ENCODE assay signal across 21 cellular contexts in genomic region chr4:8316911-8317351, GRCh38. TPM values are rescaled to one million over a fixed set of nuclear protein-coding genes. Genes with fewer than 3 reads are reported as not detected.
A peak's percentile ranks its signal among the peaks of the same experiment; 100 is the strongest.
DNase-seq lines count a peak whose midpoint lies in the region; ATAC-seq and TF ChIP-seq lines count a peak whose summit lies in the region.
"Had no signal": no experiment of that assay in that cellular context is flagged by ENCODE, and none has a peak within 500 bp of the region (broad histone marks: within the 10 kb centered on the region; RNA-seq: fewer than 3 reads in every experiment).

No MANE protein-coding gene starts in this region.

- DNase-seq in activated CD4-positive, alpha-beta T cell treated with anti-CD3 and anti-CD28 coated beads for 1 hour = peak; percentile 2
- no peak for DNase-seq in activated CD4-positive, alpha-beta T cell treated with anti-CD3 and anti-CD28 coated beads, Interleukin-2, amount 50 U/mL, for 4 hours
- DNase-seq in activated CD8-positive, alpha-beta memory T cell treated with anti-CD3 and anti-CD28 coated beads, Interleukin-2, amount 50 U/mL, for 48 hours = peak; percentile 33
- DNase-seq in mesothelial cell of epicardium (ENCODE audit: low spot score in 2 of 2, unreplicated experiment in 2 of 2) (peak; percentile 18 to 37), suprapubic skin (ENCODE audit: low spot score in 2 of 2) (peak; percentile 57), kidney tubule cell (ENCODE audit: low spot score) (no peak)
- DNase-seq: activated CD4-positive, alpha-beta T cell treated with anti-CD3 and anti-CD28 coated beads, Interleukin-2, amount 50 U/mL, for 1 hour; cerebellar nuclear complex; DMS79; heart right ventricle; Karpas-422; NCI-H1105 treated with DMSO at 0.1 percent for 48 hours; NCI-H2171; NCI-H774; stimulated activated CD4-positive, alpha-beta T cell treated with anti-CD3 and anti-CD28 coated beads, Interleukin-4, amount 100 ng/mL, for 24 hours had no signal

- H3K27me3 ChIP-seq in suprapubic skin = no peaks in the 10 kb centered on the region
- H3K27me3 ChIP-seq: heart right ventricle had no signal

- TF ChIP-seq CTCF in mesothelial cell of epicardium (IDR thresholded peaks at IDR 0.05; ENCODE audit: unreplicated experiment) = no peak
- no peak for TF ChIP-seq CTCF in suprapubic skin (IDR thresholded peaks at IDR 0.05)

- H3K27me3 Mint-ChIP-seq in mesothelial cell of epicardium (ENCODE audit: low read depth) = no peaks in the 10 kb centered on the region

- H3K9me3 Mint-ChIP-seq in mesothelial cell of epicardium = peaks cover 23% of the 10 kb centered on the region

- TF ChIP-seq EP300 in suprapubic skin (IDR thresholded peaks at IDR 0.05) = no peak

- WGBS in suprapubic skin = 94% methylated on average over 12 of the region's 15 CpGs

- peaks cover 42% of the 10 kb centered on the region for H3K4me1 Mint-ChIP-seq in mesothelial cell of epicardium

- H3K27ac Mint-ChIP-seq in mesothelial cell of epicardium = peak overlapping the region; percentile 75
- H3K27ac Mint-ChIP-seq: CD14-positive monocyte had no signal

- H3K36me3 Mint-ChIP-seq in mesothelial cell of epicardium = peaks cover 3% of the 10 kb centered on the region
- H3K36me3 Mint-ChIP-seq: CD14-positive monocyte had no signal

- ATAC-seq in GM21576 (IDR thresholded peaks at IDR 0.05; ENCODE audit: unreplicated experiment) (no peak), GM21619 (IDR thresholded peaks at IDR 0.05; ENCODE audit: unreplicated experiment) (no peak)

- H3K9me3 ChIP-seq in suprapubic skin = no peaks in the 10 kb centered on the region
- H3K9me3 ChIP-seq: thoracic aorta had no signal

- no peak overlapping the region for H3K4me3 ChIP-seq in suprapubic skin
- H3K4me3 ChIP-seq: heart right ventricle, thoracic aorta had no signal

- H3K27ac ChIP-seq in suprapubic skin = no peak overlapping the region
- H3K27ac ChIP-seq: 22Rv1, thoracic aorta had no signal

- H3K4me1 ChIP-seq in suprapubic skin = peaks cover 22% of the 10 kb centered on the region

- no peak for TF ChIP-seq POLR2A in suprapubic skin (IDR thresholded peaks at IDR 0.05)

- H3K36me3 ChIP-seq in suprapubic skin = no peaks in the 10 kb centered on the region
- H3K36me3 ChIP-seq: heart right ventricle, thoracic aorta had no signal

- no peak overlapping the region for H3K4me3 Mint-ChIP-seq in mesothelial cell of epicardium

RNA-seq across cellular contexts. Expression of gene HTRA3, which starts 47.4 kb away (rescaled TPM):
- total RNA-seq in mesothelial cell of epicardium (25.6 to 27.9 TPM (median 26.2 TPM) in 3 replicates), suprapubic skin (10 to 100 TPM in 2 of 4 donors, 1 to 10 TPM in 2; 3.3 to 22.5 (median 10.3) TPM)
- total RNA-seq: mononuclear cell had no signal

Comparison
In these comparisons a context has a peak if more than half of its experiments do, and no peak if none do; other contexts are left out.
1. DNase-seq: peak in activated CD4-positive, alpha-beta T cell treated with anti-CD3 and anti-CD28 coated beads for 1 hour (single experiment), activated CD8-positive, alpha-beta memory T cell treated with anti-CD3 and anti-CD28 coated beads, Interleukin-2, amount 50 U/mL, for 48 hours (single experiment), mesothelial cell of epicardium (2 of 2) and suprapubic skin (2 of 2); none in activated CD4-positive, alpha-beta T cell treated with anti-CD3 and anti-CD28 coated beads, Interleukin-2, amount 50 U/mL, for 4 hours (0 of 2) and kidney tubule cell (single experiment).